In genomic region chr1:218361298-218362065, GRCh38 we compare ENCODE assay signal across 7 cellular contexts. TPM values are rescaled to one million over a fixed set of nuclear protein-coding genes. Genes with fewer than 3 reads are reported as not detected.
A peak's percentile ranks its signal among the peaks of the same experiment; 100 is the strongest.
DNase-seq lines count a peak whose midpoint lies in the region; TF ChIP-seq lines count a peak whose summit lies in the region.

No MANE protein-coding gene starts in this region.

- H4K12ac ChIP-seq in trophoblast cell (ENCODE audit: low read depth, low read length): no peak overlapping the region

- DNase-seq in NCI-H2171 (lab: John Stamatoyannopoulos, UW) (peak; percentile 82), chondrocyte (ENCODE audit: low spot score) (no peak), trophoblast cell (no peak), amniotic stem cell (lab: John Stamatoyannopoulos, UW) (no peak), superior temporal gyrus (ENCODE audit: extremely low spot score) (no peak)
- DNase-seq in stimulated activated CD4-positive, alpha-beta T cell treated with anti-CD3 and anti-CD28 coated beads, Interleukin-4, amount 100 ng/mL, for 1 hour: no peak

- peaks cover 0 to 1% of the 10 kb centered on the region in 2 experiments for H3K36me3 ChIP-seq in trophoblast cell (ENCODE audit: control insufficient read depth in 1 of 2, insufficient read depth in 2 of 2, low read length in 2 of 2)

- no peaks in the 10 kb centered on the region for H3K9me3 Mint-ChIP-seq in chondrocyte (ENCODE audit: low read depth)

- no peak overlapping the region for H3K4ac ChIP-seq in trophoblast cell (ENCODE audit: low read depth, low read length)

- no peak overlapping the region for H2BK5ac ChIP-seq in trophoblast cell (ENCODE audit: low read depth, low read length, poor library complexity)

- no peaks in the 10 kb centered on the region for H3K9me3 ChIP-seq in trophoblast cell (ENCODE audit: insufficient read depth, low read depth, low read length)

- H3K27ac Mint-ChIP-seq in chondrocyte (ENCODE audit: unreplicated experiment): peak overlapping the region; percentile 90

- no peak overlapping the region for H2AFZ ChIP-seq in trophoblast cell (ENCODE audit: insufficient read depth, low read length, poor library complexity)

- peak overlapping the region; percentile 25 for H2BK120ac ChIP-seq in trophoblast cell (ENCODE audit: insufficient read depth, low read length, poor library complexity)

- WGBS in trophoblast cell (ENCODE audit: extremely low coverage, insufficient coverage, insufficient read length): no CpG with 5 or more reads among the region's 7 CpGs

- no peak overlapping the region for H3K18ac ChIP-seq in trophoblast cell (ENCODE audit: low read length)

- H3K36me3 Mint-ChIP-seq in chondrocyte (ENCODE audit: low read depth): peaks cover 7% of the 10 kb centered on the region

- no peak overlapping the region for H3K14ac ChIP-seq in trophoblast cell (ENCODE audit: low read length)

- H3K4me3 Mint-ChIP-seq in chondrocyte (ENCODE audit: unreplicated experiment): peak overlapping the region; percentile 12

- peaks cover 95% of the 10 kb centered on the region for H3K4me1 Mint-ChIP-seq in chondrocyte (ENCODE audit: low read depth)

- H3K4me1 ChIP-seq in trophoblast cell (ENCODE audit: control insufficient read depth in 1 of 2, insufficient read depth in 2 of 2, low read length in 2 of 2): peaks cover 0 to 2% of the 10 kb centered on the region in 2 experiments

- H3K27me3 Mint-ChIP-seq in chondrocyte (ENCODE audit: low read depth): no peaks in the 10 kb centered on the region

- no peak overlapping the region for H3K23ac ChIP-seq in trophoblast cell (ENCODE audit: low read length)

- no peak overlapping the region for H4K8ac ChIP-seq in trophoblast cell (ENCODE audit: low read depth, low read length)

- H3K4me2 ChIP-seq in trophoblast cell (ENCODE audit: low read length): no peak overlapping the region

- no peak overlapping the region for H3K9ac ChIP-seq in trophoblast cell (ENCODE audit: low read length)

- H3K27ac ChIP-seq in trophoblast cell (ENCODE audit: low read depth, low read length): no peak overlapping the region

- no peaks in the 10 kb centered on the region for H3K27me3 ChIP-seq in trophoblast cell (ENCODE audit: insufficient read depth, low read length)

- H2BK12ac ChIP-seq in trophoblast cell (ENCODE audit: low read length): no peak overlapping the region

- peaks cover 2% of the 10 kb centered on the region for H3K79me1 ChIP-seq in trophoblast cell (ENCODE audit: low read length)

- H4K91ac ChIP-seq in trophoblast cell (ENCODE audit: low read depth, low read length): no peak overlapping the region

- H2AK5ac ChIP-seq in trophoblast cell (ENCODE audit: low read length): no peak overlapping the region

- no peak overlapping the region for H3K4me3 ChIP-seq in trophoblast cell (ENCODE audit: low read depth, low read length)

- no peaks in the 10 kb centered on the region for H3K79me2 ChIP-seq in trophoblast cell (ENCODE audit: control insufficient read depth, insufficient read depth, low read length, poor library complexity)

- peak; percentile 18; the same call in 1 of the 2 replicates for TF ChIP-seq CTCF in GM12874 (IDR thresholded peaks at IDR 0.05; ENCODE audit: insufficient read depth, low read depth, low read length)
- peak; percentile 86 for TF ChIP-seq CTCF in chondrocyte (IDR thresholded peaks at IDR 0.05)

RNA-seq across cellular contexts. Expression of gene TGFB2, which starts 16.3 kb away (rescaled TPM):
- 140 to 237 TPM (median 226 TPM) in 3 replicates for total RNA-seq in chondrocyte
- polyA plus RNA-seq in trophoblast cell (2013): 16.4 and 18.9 TPM in 2 replicates
